In genomic region chrX:143462696-143463095, GRCh38 we compare ENCODE assay signal across 7 cellular contexts. TPM values are rescaled to one million over a fixed set of nuclear protein-coding genes. Genes with fewer than 3 reads are reported as not detected.
"Had no signal": no experiment of that assay in that cellular context is flagged by ENCODE, and none has a peak within 500 bp of the region (broad histone marks: within the 10 kb centered on the region; RNA-seq: fewer than 3 reads in every experiment).

No MANE protein-coding gene starts in this region.

- H3K4me3 Mint-ChIP-seq: HFFc6 had no signal

- H3K27ac Mint-ChIP-seq: HFFc6 had no signal

- DNase-seq: GM23248, GOT3, H7, HFFc6, IMR-90 had no signal

RNA-seq across cellular contexts. Expression of gene SPANXN3, which starts 54.6 kb away (rescaled TPM):
- total RNA-seq: GM23248, H4, H7, HFFc6, HT-29, IMR-90 had no signal
